Comparison of ENCODE assay signal across 1 cellular context in genomic region chr5:37875051-37875787, GRCh38.
TF ChIP-seq lines count a peak whose summit lies in the region.

No MANE protein-coding gene starts in this region.

TF ChIP-seq in K562, 482 proteins besides CTCF, POLR2A, EP300 and RAD21:
- TF ChIP-seq ELF2 (CRISPR knock-in tag; IDR thresholded peaks at IDR 0.05) (no peak), ATF3 (IDR thresholded peaks at IDR 0.05) (peak; percentile 64), ATF3 (CRISPR knock-in tag; conservative IDR thresholded peaks at IDR 0.05) (no peak)
TF ChIP-seq in K562: peak in this region for 1.
